9 cellular contexts compared by ENCODE assay signal in genomic region chr1:30976143-30976542, GRCh38.
DNase-seq lines count a peak whose midpoint lies in the region; ATAC-seq, FAIRE-seq and TF ChIP-seq lines count a peak whose summit lies in the region.
"Had no signal": no experiment of that assay in that cellular context is flagged by ENCODE, and none has a peak within 500 bp of the region (broad histone marks: within the 10 kb centered on the region; RNA-seq: fewer than 3 reads in every experiment).

No MANE protein-coding gene starts in this region.

- no peak for TF ChIP-seq CTCF in nephron (IDR thresholded peaks at IDR 0.05; ENCODE audit: unreplicated experiment in 3 of 3)

- DNase-seq in CD1c-positive myeloid dendritic cell (ENCODE audit: extremely low spot score) (peak; percentile 20), RCC 7860 (ENCODE audit: low spot score) (peak; percentile 51), NCI-H345 treated with DMSO at 0.1 percent for 48 hours (lab: John Stamatoyannopoulos, UW; ENCODE audit: unreplicated experiment) (no peak), NCI-H2107 treated with DMSO at 0.1 percent for 48 hours (lab: John Stamatoyannopoulos, UW; ENCODE audit: unreplicated experiment) (no peak)
- no peak for DNase-seq in NK-92 treated with Interleukin-12 subunit alpha and Interleukin-12 subunit beta, amount 100 ng/mL, for 24 hours (lab: John Stamatoyannopoulos, UW)
- DNase-seq: MM.1S had no signal

- peak overlapping the region; percentile 40 to 86 (median 73) for H3K27ac Mint-ChIP-seq in nephron

- H3K9me3 Mint-ChIP-seq in nephron, result no peaks in the 10 kb centered on the region

- H3K36me3 Mint-ChIP-seq in nephron (ENCODE audit: low read depth), result peaks cover 76% of the 10 kb centered on the region

- no peak overlapping the region for H3K4me3 Mint-ChIP-seq in nephron

- FAIRE-seq in RCC 7860 (lab: Jason Lieb, UNC), result peak; percentile 93

- no peaks in the 10 kb centered on the region for H3K27me3 Mint-ChIP-seq in nephron (ENCODE audit: low read depth)

- H3K4me1 Mint-ChIP-seq in nephron, result peaks cover 53% of the 10 kb centered on the region

- peak; percentile 18 for ATAC-seq in esophagus mucosa
- ATAC-seq in GM19351 (IDR thresholded peaks at IDR 0.05; ENCODE audit: unreplicated experiment), result no peak

Comparison
In these comparisons a context has a peak if more than half of its experiments do, and no peak if none do; other contexts are left out.
1. DNase-seq: peak in CD1c-positive myeloid dendritic cell (single experiment) and RCC 7860 (single experiment); none in NCI-H345 treated with DMSO at 0.1 percent for 48 hours (single experiment), NCI-H2107 treated with DMSO at 0.1 percent for 48 hours (single experiment) and NK-92 treated with Interleukin-12 subunit alpha and Interleukin-12 subunit beta, amount 100 ng/mL, for 24 hours (single experiment).